19 cellular contexts compared by ENCODE assay signal in genomic region chr2:109247812-109248211, GRCh38.
DNase-seq lines count a peak whose midpoint lies in the region; ATAC-seq and TF ChIP-seq lines count a peak whose summit lies in the region.
"Had no signal": no experiment of that assay in that cellular context is flagged by ENCODE, and none has a peak within 500 bp of the region (broad histone marks: within the 10 kb centered on the region; RNA-seq: fewer than 3 reads in every experiment).

No MANE protein-coding gene starts in this region.

- no peak for TF ChIP-seq POLR2A in esophagus muscularis mucosa (IDR thresholded peaks at IDR 0.05; ENCODE audit: low read depth)
- no peak for TF ChIP-seq POLR2A in uterus (IDR thresholded peaks at IDR 0.05)

- no peaks in the 10 kb centered on the region for H3K9me3 Mint-ChIP-seq in activated naive CD4-positive, alpha-beta T cell treated with anti-CD3 and anti-CD28 coated beads, Interleukin-2, amount 10 ng/mL, durations not matched to agents 7 days and 5 days
- H3K9me3 Mint-ChIP-seq: activated CD4-positive, alpha-beta T cell treated with anti-CD3 and anti-CD28 coated beads, Interleukin-2, amount 10 ng/mL, durations not matched to agents 7 days and 5 days; CD4-positive, alpha-beta memory T cell; dendritic cell treated with granulocyte-macrophage colony-stimulating factor and Interleukin-4, amounts not matched to agents 40 ng/mL and 50 ng/mL, for 4 days had no signal

- no peak overlapping the region for H3K4me3 Mint-ChIP-seq in activated naive CD4-positive, alpha-beta T cell treated with anti-CD3 and anti-CD28 coated beads, Interleukin-2, amount 10 ng/mL, durations not matched to agents 7 days and 5 days
- H3K4me3 Mint-ChIP-seq: activated CD4-positive, alpha-beta T cell treated with anti-CD3 and anti-CD28 coated beads, Interleukin-2, amount 10 ng/mL, durations not matched to agents 7 days and 5 days; CD4-positive, alpha-beta memory T cell; dendritic cell treated with granulocyte-macrophage colony-stimulating factor and Interleukin-4, amounts not matched to agents 40 ng/mL and 50 ng/mL, for 4 days; stimulated activated memory B cell treated with anti-CD40 and anti-IgM and Interleukin-4, amounts not matched to agents 10 μg/mL and 1 μg/mL and 100 μg/mL, for 72 hours had no signal

- 64% methylated on average over 3 of the region's 3 CpGs for WGBS in esophagus muscularis mucosa

- DNase-seq in activated naive CD4-positive, alpha-beta T cell treated with anti-CD3 and anti-CD28 coated beads, Interleukin-2, amount 10 ng/mL, durations not matched to agents 7 days and 5 days: peak; percentile 1
- no peak for DNase-seq in activated naive CD4-positive, alpha-beta T cell (lab: John Stamatoyannopoulos, UW)
- DNase-seq in esophagus muscularis mucosa (ENCODE audit: extremely low spot score) (no peak), left lung (no peak), uterus (peak; percentile 50 to 65), activated T-cell treated with anti-CD3 and anti-CD28 coated beads for 4 hours (no peak)
- DNase-seq in stimulated activated CD4-positive, alpha-beta T cell treated with anti-CD3 and anti-CD28 coated beads, Interleukin-4, amount 100 ng/mL, for 4 hours: no peak
- DNase-seq: activated CD4-positive, alpha-beta T cell treated with anti-CD3 and anti-CD28 coated beads, Interleukin-2, amount 10 ng/mL, durations not matched to agents 7 days and 5 days; activated naive CD4-positive, alpha-beta T cell treated with anti-CD3 and anti-CD28 coated beads, Interleukin-2, amount 50 U/mL, for 16 hours; CD4-positive, alpha-beta memory T cell; erythroblast; mesendoderm; NCI-H1436 treated with DMSO at 0.1 percent for 48 hours; NCI-H2227 treated with DMSO at 0.1 percent for 48 hours had no signal

- no peak for TF ChIP-seq EP300 in esophagus muscularis mucosa (IDR thresholded peaks at IDR 0.05)

- peaks cover 44% of the 10 kb centered on the region for H3K27me3 Mint-ChIP-seq in activated naive CD4-positive, alpha-beta T cell treated with anti-CD3 and anti-CD28 coated beads, Interleukin-2, amount 10 ng/mL, durations not matched to agents 7 days and 5 days
- H3K27me3 Mint-ChIP-seq: stimulated activated memory B cell treated with anti-CD40 and anti-IgM and Interleukin-4, amounts not matched to agents 10 μg/mL and 1 μg/mL and 100 μg/mL, for 72 hours had no signal

- H3K27me3 ChIP-seq in esophagus muscularis mucosa: no peaks in the 10 kb centered on the region
- H3K27me3 ChIP-seq in left lung: no peaks in the 10 kb centered on the region
- no peaks in the 10 kb centered on the region for H3K27me3 ChIP-seq in uterus
- H3K27me3 ChIP-seq: tibial nerve had no signal

- H3K36me3 ChIP-seq in esophagus muscularis mucosa (no peaks in the 10 kb centered on the region), left lung (no peaks in the 10 kb centered on the region), uterus (no peaks in the 10 kb centered on the region)
- H3K36me3 ChIP-seq: tibial nerve had no signal

- H3K27ac Mint-ChIP-seq in activated naive CD4-positive, alpha-beta T cell treated with anti-CD3 and anti-CD28 coated beads, Interleukin-2, amount 10 ng/mL, durations not matched to agents 7 days and 5 days: no peak overlapping the region
- H3K27ac Mint-ChIP-seq: activated CD4-positive, alpha-beta T cell treated with anti-CD3 and anti-CD28 coated beads, Interleukin-2, amount 10 ng/mL, durations not matched to agents 7 days and 5 days; dendritic cell treated with granulocyte-macrophage colony-stimulating factor and Interleukin-4, amounts not matched to agents 40 ng/mL and 50 ng/mL, for 4 days; stimulated activated memory B cell treated with anti-CD40 and anti-IgM and Interleukin-4, amounts not matched to agents 10 μg/mL and 1 μg/mL and 100 μg/mL, for 72 hours had no signal

- H3K27ac ChIP-seq in esophagus muscularis mucosa (replicated peaks in 1 of 4): peak overlapping the region in 3 of 4 donors; percentile 15 to 21 (median 18)
- peak overlapping the region in 1 of 2 donors; percentile 2 for H3K27ac ChIP-seq in left lung
- H3K27ac ChIP-seq in uterus: no peak overlapping the region
- H3K27ac ChIP-seq: A549, tibial nerve had no signal

- H3K36me3 Mint-ChIP-seq in activated naive CD4-positive, alpha-beta T cell treated with anti-CD3 and anti-CD28 coated beads, Interleukin-2, amount 10 ng/mL, durations not matched to agents 7 days and 5 days: no peaks in the 10 kb centered on the region
- H3K36me3 Mint-ChIP-seq: CD4-positive, alpha-beta memory T cell; stimulated activated memory B cell treated with anti-CD40 and anti-IgM and Interleukin-4, amounts not matched to agents 10 μg/mL and 1 μg/mL and 100 μg/mL, for 72 hours had no signal

- ATAC-seq in left lung (peak; percentile 13), HG02981 (IDR thresholded peaks at IDR 0.05; ENCODE audit: unreplicated experiment) (no peak)
- ATAC-seq: A549; stimulated activated memory B cell treated with anti-CD40 and anti-IgM and Interleukin-4, amounts not matched to agents 10 μg/mL and 1 μg/mL and 100 μg/mL, for 72 hours had no signal

- no peak overlapping the region for H3K4me3 ChIP-seq in esophagus muscularis mucosa
- no peak overlapping the region for H3K4me3 ChIP-seq in left lung
- H3K4me3 ChIP-seq in uterus: no peak overlapping the region
- H3K4me3 ChIP-seq: A549, tibial nerve had no signal

- H3K9me3 ChIP-seq in esophagus muscularis mucosa (no peaks in the 10 kb centered on the region), left lung (no peaks in the 10 kb centered on the region), uterus (no peaks in the 10 kb centered on the region)
- H3K9me3 ChIP-seq: A549, tibial nerve had no signal

- H3K4me1 ChIP-seq in esophagus muscularis mucosa (peaks cover 40 to 46% (median 44%) of the 10 kb centered on the region in 4 donors), left lung (peaks cover 17 to 34% of the 10 kb centered on the region in 2 donors), uterus (peaks cover 4 to 16% of the 10 kb centered on the region in 2 donors)
- H3K4me1 ChIP-seq: A549 had no signal

- CTCF ChIA-PET in activated naive CD4-positive, alpha-beta T cell treated with anti-CD3 and anti-CD28 coated beads, Interleukin-2, amount 10 ng/mL, durations not matched to agents 7 days and 5 days (lab: Charles Lee): no interaction called here

- H3K4me1 Mint-ChIP-seq in activated naive CD4-positive, alpha-beta T cell treated with anti-CD3 and anti-CD28 coated beads, Interleukin-2, amount 10 ng/mL, durations not matched to agents 7 days and 5 days: no peaks in the 10 kb centered on the region
- H3K4me1 Mint-ChIP-seq: CD4-positive, alpha-beta memory T cell; stimulated activated memory B cell treated with anti-CD40 and anti-IgM and Interleukin-4, amounts not matched to agents 10 μg/mL and 1 μg/mL and 100 μg/mL, for 72 hours had no signal

- TF ChIP-seq CTCF in esophagus muscularis mucosa (IDR thresholded peaks at IDR 0.05): no peak
- TF ChIP-seq CTCF in left lung (IDR thresholded peaks at IDR 0.05): no peak
- TF ChIP-seq CTCF in uterus (IDR thresholded peaks at IDR 0.05): no peak

- intact Hi-C loops in esophagus muscularis mucosa (cut with DNase I) (no loop called here), left lung (cut with DNase I) (no loop called here), uterus (cut with DNase I; ENCODE audit: low total_unique reads) (no loop called here)

Comparison
In these comparisons a context has a peak if more than half of its experiments do, and no peak if none do; other contexts are left out.
1. DNase-seq: peak in activated naive CD4-positive, alpha-beta T cell treated with anti-CD3 and anti-CD28 coated beads, Interleukin-2, amount 10 ng/mL, durations not matched to agents 7 days and 5 days (single experiment) and uterus (2 of 2); none in activated naive CD4-positive, alpha-beta T cell (0 of 4), esophagus muscularis mucosa (single experiment), left lung (0 of 2), stimulated activated CD4-positive, alpha-beta T cell treated with anti-CD3 and anti-CD28 coated beads, Interleukin-4, amount 100 ng/mL, for 4 hours (0 of 2) and activated T-cell treated with anti-CD3 and anti-CD28 coated beads for 4 hours (single experiment).
2. H3K27ac ChIP-seq: peak in esophagus muscularis mucosa (3 of 4); none in uterus (0 of 2).